8 cellular contexts compared by ENCODE assay signal in genomic region chr6:73585566-73586415, GRCh38.
DNase-seq lines count a peak whose midpoint lies in the region; ATAC-seq and TF ChIP-seq lines count a peak whose summit lies in the region.

No MANE protein-coding gene starts in this region.

- H3K27ac Mint-ChIP-seq in stimulated activated memory B cell treated with anti-CD40 and anti-IgM and Interleukin-4, amounts not matched to agents 10 μg/mL and 1 μg/mL and 100 μg/mL, for 72 hours = peak overlapping the region; percentile 98

- no peak for TF ChIP-seq RAD21 in SK-N-SH (IDR thresholded peaks at IDR 0.05; ENCODE audit: low read length)

- H3K4me2 ChIP-seq in SK-N-SH (peak overlapping the region; percentile 60), mammary epithelial cell (ENCODE audit: insufficient read depth, low read depth, low read length) (peak overlapping the region; percentile 89)

- peak overlapping the region; percentile 82 for H3K27ac ChIP-seq in HL-60 (replicated peaks)
- peak overlapping the region; percentile 55 to 89 for H3K27ac ChIP-seq in SK-N-SH (ENCODE audit: low read depth in 2 of 2, low read length in 1 of 2)
- H3K27ac ChIP-seq in mammary epithelial cell (ENCODE audit: insufficient read depth, low read depth, low read length) = peak overlapping the region; percentile 92

- peak; percentile 83 for ATAC-seq in GM21381 (IDR thresholded peaks at IDR 0.05; ENCODE audit: unreplicated experiment)
- peak; percentile 87 for ATAC-seq in stimulated activated memory B cell treated with anti-CD40 and anti-IgM and Interleukin-4, amounts not matched to agents 10 μg/mL and 1 μg/mL and 100 μg/mL, for 72 hours

- H3K36me3 ChIP-seq in SK-N-SH (replicated peaks in 1 of 2; ENCODE audit: control insufficient read depth in 1 of 2, insufficient read depth in 2 of 2, low read length in 1 of 2) = no peaks in the 10 kb centered on the region
- H3K36me3 ChIP-seq in mammary epithelial cell (ENCODE audit: insufficient read depth, low read length) = no peaks in the 10 kb centered on the region

- H3K4me1 Mint-ChIP-seq in stimulated activated memory B cell treated with anti-CD40 and anti-IgM and Interleukin-4, amounts not matched to agents 10 μg/mL and 1 μg/mL and 100 μg/mL, for 72 hours = peaks cover 29% of the 10 kb centered on the region

- no peaks in the 10 kb centered on the region for H3K79me2 ChIP-seq in SK-N-SH (ENCODE audit: insufficient read depth)
- H3K79me2 ChIP-seq in mammary epithelial cell (ENCODE audit: insufficient read depth, low read length) = no peaks in the 10 kb centered on the region

- H3K4me1 ChIP-seq in SK-N-SH (ENCODE audit: control insufficient read depth in 1 of 2, insufficient read depth in 2 of 2, low read depth in 1 of 2, low read length in 1 of 2) = peaks cover 2 to 16% of the 10 kb centered on the region in 2 experiments; a peak in 2 of 4 replicates
- H3K4me1 ChIP-seq in mammary epithelial cell (ENCODE audit: insufficient read depth, low read length) = peaks cover 23% of the 10 kb centered on the region

- H2AFZ ChIP-seq in SK-N-SH (ENCODE audit: low read depth) (peak overlapping the region; percentile 86), mammary epithelial cell (ENCODE audit: low read depth, low read length) (peak overlapping the region; percentile 95)

- no peaks in the 10 kb centered on the region for H3K27me3 ChIP-seq in HL-60 (ENCODE audit: insufficient read depth, poor library complexity, severe bottlenecking)
- no peaks in the 10 kb centered on the region for H3K27me3 ChIP-seq in SK-N-SH (ENCODE audit: insufficient read depth)
- no peaks in the 10 kb centered on the region for H3K27me3 ChIP-seq in mammary epithelial cell (ENCODE audit: insufficient read depth, low read length)

- H3K9ac ChIP-seq in SK-N-SH = peak overlapping the region; percentile 69
- peak overlapping the region; percentile 74 for H3K9ac ChIP-seq in mammary epithelial cell (ENCODE audit: insufficient read depth, low read length)

- TF ChIP-seq EP300 in SK-N-SH (IDR thresholded peaks at IDR 0.05; ENCODE audit: borderline replicate concordance in 1 of 2, low read depth in 1 of 2, low read length in 1 of 2) = no peak

- H3K4me3 Mint-ChIP-seq in stimulated activated memory B cell treated with anti-CD40 and anti-IgM and Interleukin-4, amounts not matched to agents 10 μg/mL and 1 μg/mL and 100 μg/mL, for 72 hours = peak overlapping the region; percentile 75

- in situ Hi-C loops in mammary epithelial cell (cut with MboI; ENCODE audit: low sequenced_read_pairs in 2 of 2) = no loop called here

- 7% methylated on average over 3 of the region's 3 CpGs for WGBS in SK-N-SH (ENCODE audit: low lambda C conversion rate)
- 3% methylated on average over 3 of the region's 3 CpGs for WGBS in mammary epithelial cell (ENCODE audit: low coverage, missing lambda C conversion rate)

- dilution Hi-C loops in mammary epithelial cell (cut with HindIII; ENCODE audit: low sequenced_read_pairs) = no loop called here

- peaks cover 25% of the 10 kb centered on the region for H3F3A ChIP-seq in SK-N-SH (replicated peaks; ENCODE audit: insufficient read depth)

- CTCF ChIA-PET in SK-N-SH (lab: Yijun Ruan, JAX) = interaction anchor here (1.0 kb wide), 1 partner anchor 37 kb away, joined by 4 read pairs; no protein-coding TSS in a partner anchor
- CTCF ChIA-PET in mammary epithelial cell (lab: Charles Lee; ENCODE audit: low non-redundant PET) = no interaction called here

- H3K36me3 Mint-ChIP-seq in stimulated activated memory B cell treated with anti-CD40 and anti-IgM and Interleukin-4, amounts not matched to agents 10 μg/mL and 1 μg/mL and 100 μg/mL, for 72 hours = peaks cover 6% of the 10 kb centered on the region

- 0 out of 2 replicates have a peak overlapping the region, but pooled peaks have one; percentile 1 for H3K4me3 ChIP-seq in HL-60 (replicated peaks; ENCODE audit: insufficient read depth, low read length)
- peak overlapping the region; percentile 7 to 19; a peak in 3 of 4 replicates for H3K4me3 ChIP-seq in SK-N-SH (ENCODE audit: low read depth in 2 of 2, low read length in 1 of 2)
- peak overlapping the region in 2 of 3 experiments; percentile 27 to 41 for H3K4me3 ChIP-seq in mammary epithelial cell (replicated peaks in 1 of 3; ENCODE audit: insufficient read depth in 1 of 3, low read depth in 2 of 3, low read length in 3 of 3)

- intact Hi-C loops in mammary epithelial cell (cut with micrococcal nuclease) = no loop called here

- no peaks in the 10 kb centered on the region for H3K27me3 Mint-ChIP-seq in stimulated activated memory B cell treated with anti-CD40 and anti-IgM and Interleukin-4, amounts not matched to agents 10 μg/mL and 1 μg/mL and 100 μg/mL, for 72 hours

- H3K9me3 Mint-ChIP-seq in stimulated activated memory B cell treated with anti-CD40 and anti-IgM and Interleukin-4, amounts not matched to agents 10 μg/mL and 1 μg/mL and 100 μg/mL, for 72 hours = peaks cover 3% of the 10 kb centered on the region

- H3K9me3 ChIP-seq in SK-N-SH (no peaks in the 10 kb centered on the region), mammary epithelial cell (replicated peaks; ENCODE audit: insufficient read depth, low read length) (peaks cover 4% of the 10 kb centered on the region)

- peak; percentile 50 for DNase-seq in ELF-1 (ENCODE audit: low read depth, low spot score)
- DNase-seq in HL-60 (ENCODE audit: low read depth in 1 of 2, low spot score in 1 of 2) = peak; percentile 47 to 83
- no peak for DNase-seq in SK-N-SH
- peak; percentile 63 for DNase-seq in mammary epithelial cell
- peak; percentile 83 for DNase-seq in kidney glomerular epithelial cell (lab: John Stamatoyannopoulos, UW)
- no peak for DNase-seq in NCI-H187 (lab: John Stamatoyannopoulos, UW)

- H4K20me1 ChIP-seq in SK-N-SH (ENCODE audit: insufficient read depth) = no peaks in the 10 kb centered on the region
- H4K20me1 ChIP-seq in mammary epithelial cell (ENCODE audit: insufficient read depth, low read length) = no peaks in the 10 kb centered on the region

- H3K9me2 ChIP-seq in SK-N-SH = no peaks in the 10 kb centered on the region

- POLR2A ChIA-PET in SK-N-SH (lab: Yijun Ruan, JAX) = no interaction called here

- TF ChIP-seq CTCF in HL-60 (IDR thresholded peaks at IDR 0.05; ENCODE audit: insufficient read depth, low read length) = no peak
- no peak for TF ChIP-seq CTCF in SK-N-SH (IDR thresholded peaks at IDR 0.05)
- no peak for TF ChIP-seq CTCF in mammary epithelial cell (conservative IDR thresholded peaks at IDR 0.05 in 1 of 2, IDR thresholded peaks at IDR 0.05 in 1 of 2; ENCODE audit: extremely low read depth in 1 of 2, insufficient read depth in 1 of 2, low read depth in 1 of 2, low read length in 2 of 2)

- no TSS peak for BruUV-seq in mammary epithelial cell (replicated peaks; lab: Mats Ljungman, UMichigan)

TF ChIP-seq in SK-N-SH, 30 proteins besides CTCF, POLR2A, EP300 and RAD21:
- TF ChIP-seq TCF12 (IDR thresholded peaks at IDR 0.05) = peak; percentile 69
- TF ChIP-seq RFX5 (IDR thresholded peaks at IDR 0.05; ENCODE audit: low read length) = no peak
- 0 out of 2 replicates have a peak, but pooled peaks have one; percentile 7 for TF ChIP-seq ELF1 (IDR thresholded peaks at IDR 0.05)
- TF ChIP-seq NFIC (IDR thresholded peaks at IDR 0.05; ENCODE audit: borderline replicate concordance) = peak; percentile 7; the same call in 1 of the 2 replicates
- TF ChIP-seq TAF1 (IDR thresholded peaks at IDR 0.05; ENCODE audit: borderline replicate concordance, low read depth, low read length) = peak; percentile 27; the same call in 1 of the 2 replicates
- peak; percentile 61 for TF ChIP-seq POLR2AphosphoS5 (IDR thresholded peaks at IDR 0.05; ENCODE audit: low read depth, low read length)
- 0 out of 2 replicates have a peak, but pooled peaks have one; percentile 11 for TF ChIP-seq MEF2A (IDR thresholded peaks at IDR 0.05; ENCODE audit: borderline replicate concordance, low read depth)
- no peak for TF ChIP-seq TEAD4 (IDR thresholded peaks at IDR 0.05; ENCODE audit: borderline replicate concordance, insufficient read depth)
- TF ChIP-seq PBX3 (IDR thresholded peaks at IDR 0.05) = peak; percentile 39

Comparison
In these comparisons a context has a peak if more than half of its experiments do, and no peak if none do; other contexts are left out.
1. DNase-seq: peak in ELF-1 (single experiment), HL-60 (2 of 2), mammary epithelial cell (single experiment) and kidney glomerular epithelial cell (single experiment); none in SK-N-SH (single experiment) and NCI-H187 (0 of 2).
2. Peak in every context shown above with its lines, with median percentiles within 50 percentile points of each other: H3K27ac ChIP-seq and H3K4me3 ChIP-seq.